Comparison of ENCODE assay signal across 11 cellular contexts in genomic region chr2:96887419-96888081, GRCh38. TPM values are rescaled to one million over a fixed set of nuclear protein-coding genes. Genes with fewer than 3 reads are reported as not detected.
A peak's percentile ranks its signal among the peaks of the same experiment; 100 is the strongest.
DNase-seq lines count a peak whose midpoint lies in the region; ATAC-seq and TF ChIP-seq lines count a peak whose summit lies in the region.
"Had no signal": no experiment of that assay in that cellular context is flagged by ENCODE, and none has a peak within 500 bp of the region (broad histone marks: within the 10 kb centered on the region; RNA-seq: fewer than 3 reads in every experiment).

No MANE protein-coding gene starts in this region.

- H3K18ac ChIP-seq in trophoblast cell (ENCODE audit: low read length) = peak overlapping the region; percentile 51

- H3K4me3 Mint-ChIP-seq in WTC11 = no peak overlapping the region
- H3K4me3 Mint-ChIP-seq: activated CD8-positive, alpha-beta T cell treated with anti-CD3 and anti-CD28 coated beads, Interleukin-2, amount 10 ng/mL, durations not matched to agents 7 days and 5 days had no signal

- peak overlapping the region; percentile 3 for H4K12ac ChIP-seq in trophoblast cell (ENCODE audit: low read depth, low read length)

- peaks cover 66% of the 10 kb centered on the region for H3K4me1 ChIP-seq in left ventricle myocardium inferior
- peaks cover 85 to 89% of the 10 kb centered on the region in 2 experiments for H3K4me1 ChIP-seq in trophoblast cell (ENCODE audit: control insufficient read depth in 1 of 2, insufficient read depth in 2 of 2, low read length in 2 of 2)

- no peaks in the 10 kb centered on the region for H3K9me3 Mint-ChIP-seq in WTC11

- H3K27ac Mint-ChIP-seq in WTC11 = peak overlapping the region; percentile 12; the same call in 1 of the 2 replicates
- H3K27ac Mint-ChIP-seq: activated CD8-positive, alpha-beta T cell treated with anti-CD3 and anti-CD28 coated beads, Interleukin-2, amount 10 ng/mL, durations not matched to agents 7 days and 5 days had no signal

- H3K27me3 Mint-ChIP-seq in WTC11 (ENCODE audit: low read depth) = no peaks in the 10 kb centered on the region; the same call in 1 of the 2 replicates

- H3K27ac ChIP-seq in left ventricle myocardium inferior (replicated peaks) (peak overlapping the region; percentile 61), trophoblast cell (ENCODE audit: low read depth, low read length) (peak overlapping the region; percentile 81)

- WGBS in trophoblast cell (ENCODE audit: extremely low coverage, insufficient coverage, insufficient read length) = no CpG with 5 or more reads among the region's 19 CpGs

- peak overlapping the region; percentile 69 for H2BK120ac ChIP-seq in trophoblast cell (ENCODE audit: insufficient read depth, low read length, poor library complexity)

- H3K9me3 ChIP-seq in left ventricle myocardium inferior (replicated peaks) (no peaks in the 10 kb centered on the region), trophoblast cell (ENCODE audit: insufficient read depth, low read depth, low read length) (peaks cover 2% of the 10 kb centered on the region)

- H3K36me3 Mint-ChIP-seq in WTC11 = no peaks in the 10 kb centered on the region

- CTCF ChIA-PET in WTC11 (lab: Charles Lee) = interaction anchor here (1.0 to 1.9 kb wide), 5 partner anchors 13 to 63 kb away, joined by 3 to 7 read pairs (median 4); partner anchors contain the start of gene ANKRD39

- H3K36me3 ChIP-seq in left ventricle myocardium inferior (no peaks in the 10 kb centered on the region), trophoblast cell (ENCODE audit: control insufficient read depth in 1 of 2, insufficient read depth in 2 of 2, low read length in 2 of 2) (no peaks in the 10 kb centered on the region)

- H4K8ac ChIP-seq in trophoblast cell (ENCODE audit: low read depth, low read length) = peak overlapping the region; percentile 40

- DNase-seq in Ammon's horn (ENCODE audit: low spot score) (peak; percentile 69), WTC11 (ENCODE audit: low spot score) (no peak), left ventricle myocardium inferior (peak; percentile 46), trophoblast cell (peak; percentile 73 to 75), NCI-H82 treated with DMSO at 0.1 percent for 48 hours (lab: John Stamatoyannopoulos, UW; ENCODE audit: unreplicated experiment) (no peak)
- DNase-seq: activated CD8-positive, alpha-beta T cell treated with anti-CD3 and anti-CD28 coated beads, Interleukin-2, amount 10 ng/mL, durations not matched to agents 7 days and 5 days; amniotic stem cell; stimulated activated CD4-positive, alpha-beta T cell treated with anti-CD3 and anti-CD28 coated beads, Interleukin-4, amount 100 ng/mL, for 4 hours had no signal

- no peak overlapping the region for H3K9ac ChIP-seq in trophoblast cell (ENCODE audit: low read length)

- H2AFZ ChIP-seq in trophoblast cell (ENCODE audit: insufficient read depth, low read length, poor library complexity) = peak overlapping the region; percentile 4

- peaks cover 82% of the 10 kb centered on the region for H3K79me1 ChIP-seq in trophoblast cell (ENCODE audit: low read length)

- POLR2A ChIA-PET in WTC11 (lab: Charles Lee) = no interaction called here

- no peak overlapping the region for H3K23ac ChIP-seq in trophoblast cell (ENCODE audit: low read length)

- H3K4me3 ChIP-seq in left ventricle myocardium inferior (no peak overlapping the region), trophoblast cell (ENCODE audit: low read depth, low read length) (no peak overlapping the region)

- H3K4ac ChIP-seq in trophoblast cell (ENCODE audit: low read depth, low read length) = peak overlapping the region; percentile 38

- H3K4me1 Mint-ChIP-seq in WTC11 = peaks cover 35% of the 10 kb centered on the region

- intact Hi-C loops in left ventricle myocardium inferior (cut with micrococcal nuclease) = no loop called here

- H2AK5ac ChIP-seq in trophoblast cell (ENCODE audit: low read length) = peak overlapping the region; percentile 53

- ATAC-seq in WTC11 (no peak), HG02588 (IDR thresholded peaks at IDR 0.05; ENCODE audit: unreplicated experiment) (no peak), GM19035 (IDR thresholded peaks at IDR 0.05; ENCODE audit: unreplicated experiment) (no peak), HG02763 (IDR thresholded peaks at IDR 0.05; ENCODE audit: unreplicated experiment) (no peak)
- ATAC-seq: activated CD8-positive, alpha-beta T cell treated with anti-CD3 and anti-CD28 coated beads, Interleukin-2, amount 10 ng/mL, durations not matched to agents 7 days and 5 days had no signal

- H3K27me3 ChIP-seq in left ventricle myocardium inferior (ENCODE audit: low read depth) = no peaks in the 10 kb centered on the region
- no peaks in the 10 kb centered on the region for H3K27me3 ChIP-seq in trophoblast cell (ENCODE audit: insufficient read depth, low read length)

- H3K14ac ChIP-seq in trophoblast cell (ENCODE audit: low read length) = peak overlapping the region; percentile 48

- H3K4me2 ChIP-seq in trophoblast cell (ENCODE audit: low read length) = peak overlapping the region; percentile 6

- TF ChIP-seq CTCF in WTC11 (IDR thresholded peaks at IDR 0.05) (no peak), left ventricle myocardium inferior (IDR thresholded peaks at IDR 0.05; ENCODE audit: borderline replicate concordance) (no peak)

- H2BK12ac ChIP-seq in trophoblast cell (ENCODE audit: low read length) = peak overlapping the region; percentile 84

- H2BK5ac ChIP-seq in trophoblast cell (ENCODE audit: low read depth, low read length, poor library complexity) = peak overlapping the region; percentile 26

- peak overlapping the region; percentile 85 for H4K91ac ChIP-seq in trophoblast cell (ENCODE audit: low read depth, low read length)

- peaks cover 39% of the 10 kb centered on the region for H3K79me2 ChIP-seq in trophoblast cell (ENCODE audit: control insufficient read depth, insufficient read depth, low read length, poor library complexity)

TF ChIP-seq in WTC11, 78 proteins besides CTCF, POLR2A, EP300 and RAD21 (continues in another document):
- TF ChIP-seq ERG (CRISPR knock-in tag; IDR thresholded peaks at IDR 0.05) = no peak
- no peak for TF ChIP-seq SMAD3 (CRISPR knock-in tag; IDR thresholded peaks at IDR 0.05; ENCODE audit: borderline replicate concordance)
- no peak for TF ChIP-seq TEAD1 (CRISPR knock-in tag; IDR thresholded peaks at IDR 0.05)
- TF ChIP-seq, protein P1, sequence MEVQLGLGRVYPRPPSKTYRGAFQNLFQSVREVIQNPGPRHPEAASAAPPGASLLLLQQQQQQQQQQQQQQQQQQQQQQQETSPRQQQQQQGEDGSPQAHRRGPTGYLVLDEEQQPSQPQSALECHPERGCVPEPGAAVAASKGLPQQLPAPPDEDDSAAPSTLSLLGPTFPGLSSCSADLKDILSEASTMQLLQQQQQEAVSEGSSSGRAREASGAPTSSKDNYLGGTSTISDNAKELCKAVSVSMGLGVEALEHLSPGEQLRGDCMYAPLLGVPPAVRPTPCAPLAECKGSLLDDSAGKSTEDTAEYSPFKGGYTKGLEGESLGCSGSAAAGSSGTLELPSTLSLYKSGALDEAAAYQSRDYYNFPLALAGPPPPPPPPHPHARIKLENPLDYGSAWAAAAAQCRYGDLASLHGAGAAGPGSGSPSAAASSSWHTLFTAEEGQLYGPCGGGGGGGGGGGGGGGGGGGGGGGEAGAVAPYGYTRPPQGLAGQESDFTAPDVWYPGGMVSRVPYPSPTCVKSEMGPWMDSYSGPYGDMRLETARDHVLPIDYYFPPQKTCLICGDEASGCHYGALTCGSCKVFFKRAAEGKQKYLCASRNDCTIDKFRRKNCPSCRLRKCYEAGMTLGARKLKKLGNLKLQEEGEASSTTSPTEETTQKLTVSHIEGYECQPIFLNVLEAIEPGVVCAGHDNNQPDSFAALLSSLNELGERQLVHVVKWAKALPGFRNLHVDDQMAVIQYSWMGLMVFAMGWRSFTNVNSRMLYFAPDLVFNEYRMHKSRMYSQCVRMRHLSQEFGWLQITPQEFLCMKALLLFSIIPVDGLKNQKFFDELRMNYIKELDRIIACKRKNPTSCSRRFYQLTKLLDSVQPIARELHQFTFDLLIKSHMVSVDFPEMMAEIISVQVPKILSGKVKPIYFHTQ (CRISPR knock-in tag; IDR thresholded peaks at IDR 0.05) = no peak
- TF ChIP-seq ZBTB21 (CRISPR knock-in tag; IDR thresholded peaks at IDR 0.05; ENCODE audit: borderline replicate concordance) = no peak
- TF ChIP-seq NFYB (CRISPR knock-in tag; conservative IDR thresholded peaks at IDR 0.05; ENCODE audit: low read depth) = no peak
- no peak for TF ChIP-seq NR1H2 (CRISPR knock-in tag; IDR thresholded peaks at IDR 0.05)
- TF ChIP-seq ZNF396 (CRISPR knock-in tag; IDR thresholded peaks at IDR 0.05; ENCODE audit: borderline replicate concordance) = no peak

RNA-seq across cellular contexts. Expression of gene SEMA4C, which starts 17.7 kb away (rescaled TPM):
- 80.0 to 81.6 TPM (median 80.4 TPM) in 3 replicates for total RNA-seq in WTC11 (2021)
- total RNA-seq in left ventricle myocardium inferior = 16.6 TPM
- polyA plus RNA-seq in trophoblast cell (2013) = 157 and 161 TPM in 2 replicates

RNA-seq across cellular contexts. Expression of gene ANKRD39, which starts 29.7 kb away (rescaled TPM):
- total RNA-seq in WTC11 (2021) (16.2 to 17.9 TPM (median 17.0 TPM) in 3 replicates), left ventricle myocardium inferior (14.3 TPM)
- polyA plus RNA-seq in trophoblast cell (2013) = 32.8 and 33.4 TPM in 2 replicates

RNA-seq across cellular contexts. Expression of gene ANKRD23, which starts 43.7 kb away (rescaled TPM):
- total RNA-seq in WTC11 (2021) (2.5 to 4.1 TPM (median 3.2 TPM) in 3 replicates), left ventricle myocardium inferior (14.4 TPM)
- 4.5 and 4.7 TPM in 2 replicates for polyA plus RNA-seq in trophoblast cell (2013)

Comparison
In these comparisons a context has a peak if more than half of its experiments do, and no peak if none do; other contexts are left out.
1. DNase-seq: peak in Ammon's horn (single experiment), left ventricle myocardium inferior (single experiment) and trophoblast cell (2 of 2); none in WTC11 (single experiment) and NCI-H82 treated with DMSO at 0.1 percent for 48 hours (single experiment).